In genomic region chr2:174635015-174635593, GRCh38 we compare ENCODE assay signal across 1 cellular context.
TF ChIP-seq lines count a peak whose summit lies in the region.

No MANE protein-coding gene starts in this region.

TF ChIP-seq in liver, 16 proteins besides CTCF, POLR2A, EP300 and RAD21 (continued from another document):
- TF ChIP-seq ZBTB33 (IDR thresholded peaks at IDR 0.05) (no peak), TAF1 (conservative IDR thresholded peaks at IDR 0.05) (no peak), YY1 (IDR thresholded peaks at IDR 0.05) (no peak)
